ENCODE assay signal across 2 cellular contexts in the genomic region with DNA sequence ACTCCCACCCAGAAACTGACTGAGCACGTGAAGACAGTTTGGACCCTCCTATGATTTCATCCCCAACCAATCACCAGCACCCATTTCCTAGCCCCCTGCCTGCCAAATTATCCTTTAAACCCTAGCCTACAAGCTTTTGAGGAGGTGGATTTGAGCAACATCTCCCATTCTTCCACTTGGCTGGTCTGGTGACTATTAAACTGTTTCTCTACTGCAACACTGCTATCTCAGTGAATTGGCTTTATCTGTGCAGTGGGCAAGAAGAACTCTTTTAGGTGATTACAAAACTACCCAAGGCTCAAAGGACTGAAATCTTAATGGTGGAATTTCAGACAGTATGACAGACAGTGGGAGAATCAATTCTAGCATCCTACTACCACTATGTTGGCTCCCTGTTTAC.
TF ChIP-seq lines count a peak whose summit lies in the region.

No MANE protein-coding gene starts in this region.

TF ChIP-seq in HEK293, 187 proteins besides CTCF, POLR2A, EP300 and RAD21:
- TF ChIP-seq SETDB1 (IDR thresholded peaks at IDR 0.05; ENCODE audit: insufficient read length, low read length) (peak; percentile 95), ZBTB20 (tag by site-specific recombination; IDR thresholded peaks at IDR 0.05) (no peak), ZNF626 (tag by site-specific recombination; IDR thresholded peaks at IDR 0.05) (no peak), TRIM28 (IDR thresholded peaks at IDR 0.05; ENCODE audit: borderline replicate concordance, low read length) (peak; percentile 90; the same call in 1 of the 2 replicates)

TF ChIP-seq in K562, 482 proteins besides CTCF, POLR2A, EP300 and RAD21:
- TF ChIP-seq HIVEP1 (CRISPR knock-in tag; IDR thresholded peaks at IDR 0.05) (no peak), FOXJ3 (CRISPR knock-in tag; IDR thresholded peaks at IDR 0.05) (no peak), SRSF9 (IDR thresholded peaks at IDR 0.05; ENCODE audit: borderline replicate concordance, low read depth, low read length) (no peak), CBX5 (IDR thresholded peaks at IDR 0.05; ENCODE audit: borderline replicate concordance, low read depth) (0 out of 2 replicates have a peak, but pooled peaks have one; percentile 24), ZNF511 (CRISPR knock-in tag; IDR thresholded peaks at IDR 0.05) (no peak), SMAD3 (CRISPR knock-in tag; conservative IDR thresholded peaks at IDR 0.05) (no peak), DPF2 (IDR thresholded peaks at IDR 0.05) (no peak)
